8 cellular contexts compared by ENCODE assay signal in genomic region chr6:14144678-14145113, GRCh38. TPM values are rescaled to one million over a fixed set of nuclear protein-coding genes. Genes with fewer than 3 reads are reported as not detected.
A peak's percentile ranks its signal among the peaks of the same experiment; 100 is the strongest.
DNase-seq lines count a peak whose midpoint lies in the region; ATAC-seq, FAIRE-seq and TF ChIP-seq lines count a peak whose summit lies in the region.

No MANE protein-coding gene starts in this region.

- DNase-seq in BJ (ENCODE audit: low read depth) (no peak), GM19239 (ENCODE audit: insufficient read length, low spot score) (peak; percentile 78), HTR-8/SVneo (ENCODE audit: insufficient read length, low spot score) (peak; percentile 88), epithelial cell of proximal tubule (ENCODE audit: low read depth) (no peak)
- DNase-seq in activated CD8-positive, alpha-beta memory T cell treated with anti-CD3 and anti-CD28 coated beads, Interleukin-2, amount 50 U/mL, for 4 hours: peak; percentile 78
- DNase-seq in naive thymus-derived CD4-positive, alpha-beta T cell: peak; percentile 45 to 76 (median 62)
- DNase-seq in stimulated activated naive CD4-positive, alpha-beta T cell (lab: John Stamatoyannopoulos, UW): peak; percentile 18 to 69 (median 56)

- no peak overlapping the region for H3K4me3 Mint-ChIP-seq in naive thymus-derived CD4-positive, alpha-beta T cell

- CTCF ChIA-PET in BJ (lab: Yijun Ruan, JAX): interaction anchor here (0.6 to 3.5 kb wide), 10 partner anchors 10 to 1478 kb away, joined by 3 to 16 read pairs (median 6); no protein-coding TSS in a partner anchor
- CTCF ChIA-PET in naive thymus-derived CD4-positive, alpha-beta T cell (lab: Charles Lee): interaction anchor here (0.8 to 1.4 kb wide), 6 partner anchors 15 to 1470 kb away, joined by 3 to 6 read pairs (median 4); partner anchors contain the start of gene CD83

- H3K9me2 ChIP-seq in OCI-LY1 (ENCODE audit: low read depth, low read length): no peaks in the 10 kb centered on the region

- no peaks in the 10 kb centered on the region for H4K20me1 ChIP-seq in OCI-LY1 (ENCODE audit: insufficient read depth, low read length)

- no peak overlapping the region for H3K9ac ChIP-seq in OCI-LY1 (ENCODE audit: low read length)

- no peak overlapping the region for H3K4me2 ChIP-seq in OCI-LY1 (ENCODE audit: low read length)

- H3K79me2 ChIP-seq in OCI-LY1 (ENCODE audit: insufficient read depth, low read length): no peaks in the 10 kb centered on the region

- H3K9me3 ChIP-seq in OCI-LY1 (ENCODE audit: low read length): no peaks in the 10 kb centered on the region
- no peaks in the 10 kb centered on the region for H3K9me3 ChIP-seq in naive thymus-derived CD4-positive, alpha-beta T cell (ENCODE audit: control insufficient read depth in 2 of 3, low read length in 3 of 3)

- peak; percentile 91 for ATAC-seq in naive thymus-derived CD4-positive, alpha-beta T cell

- H3K36me3 ChIP-seq in BJ (ENCODE audit: control insufficient read depth, insufficient read depth, low read length) (no peaks in the 10 kb centered on the region), OCI-LY1 (ENCODE audit: insufficient read depth, low read length) (no peaks in the 10 kb centered on the region)
- no peaks in the 10 kb centered on the region for H3K36me3 ChIP-seq in naive thymus-derived CD4-positive, alpha-beta T cell (ENCODE audit: control insufficient read depth in 2 of 3, insufficient read depth in 3 of 3, low read length in 3 of 3)

- intact Hi-C loops in naive thymus-derived CD4-positive, alpha-beta T cell (cut with micrococcal nuclease): loop anchor here (1.0 to 5.0 kb wide), 10 partner anchors 15 to 349 kb away; no protein-coding TSS in a partner anchor

- no peak overlapping the region for H3K27ac ChIP-seq in OCI-LY1 (ENCODE audit: low read depth, low read length, poor library complexity, severe bottlenecking)
- no peak overlapping the region for H3K27ac ChIP-seq in naive thymus-derived CD4-positive, alpha-beta T cell (ENCODE audit: low read depth, low read length)

- H3K27ac Mint-ChIP-seq in naive thymus-derived CD4-positive, alpha-beta T cell: no peak overlapping the region

- no peak overlapping the region for H2AFZ ChIP-seq in OCI-LY1 (ENCODE audit: low read length)

- no peaks in the 10 kb centered on the region for H3K9me3 Mint-ChIP-seq in naive thymus-derived CD4-positive, alpha-beta T cell

- FAIRE-seq in GM19239 (lab: Jason Lieb, UNC) (peak; percentile 67), HTR-8/SVneo (lab: Jason Lieb, UNC) (peak; percentile 85)

- H3K4me3 ChIP-seq in BJ (ENCODE audit: low read depth, low read length): no peak overlapping the region
- no peak overlapping the region for H3K4me3 ChIP-seq in OCI-LY1 (ENCODE audit: low read depth, low read length, poor library complexity, severe bottlenecking)
- no peak overlapping the region for H3K4me3 ChIP-seq in epithelial cell of proximal tubule (ENCODE audit: low read depth, low read length)
- H3K4me3 ChIP-seq in naive thymus-derived CD4-positive, alpha-beta T cell (ENCODE audit: low read length): no peak overlapping the region

- no peaks in the 10 kb centered on the region for H3F3A ChIP-seq in OCI-LY1 (ENCODE audit: insufficient read depth, low read length)

- peak; percentile 94 for TF ChIP-seq CTCF in BJ (IDR thresholded peaks at IDR 0.05; ENCODE audit: insufficient read depth, low read depth, low read length)
- TF ChIP-seq CTCF in OCI-LY1 (IDR thresholded peaks at IDR 0.05; ENCODE audit: low read length): peak; percentile 92
- peak; percentile 96 for TF ChIP-seq CTCF in epithelial cell of proximal tubule (conservative IDR thresholded peaks at IDR 0.05; ENCODE audit: low read depth, low read length)

- H3K36me3 Mint-ChIP-seq in naive thymus-derived CD4-positive, alpha-beta T cell: peaks cover 0 to under 1% (median 0%) of the 10 kb centered on the region in 5 donors

- no peaks in the 10 kb centered on the region for H3K27me3 Mint-ChIP-seq in naive thymus-derived CD4-positive, alpha-beta T cell

- POLR2A ChIA-PET in BJ (lab: Charles Lee): no interaction called here
- POLR2A ChIA-PET in naive thymus-derived CD4-positive, alpha-beta T cell (lab: Charles Lee): interaction anchor here (1.1 kb wide), 1 partner anchor 14 kb away, joined by 3 read pairs; no protein-coding TSS in a partner anchor

- H3K27me3 ChIP-seq in BJ (ENCODE audit: control insufficient read depth, insufficient read depth, low read length) (no peaks in the 10 kb centered on the region), OCI-LY1 (ENCODE audit: insufficient read depth, low read length) (no peaks in the 10 kb centered on the region)
- H3K27me3 ChIP-seq in naive thymus-derived CD4-positive, alpha-beta T cell (ENCODE audit: control insufficient read depth in 2 of 2, insufficient read depth in 2 of 2, low read length in 2 of 2): no peaks in the 10 kb centered on the region

- H3K4me1 ChIP-seq in OCI-LY1 (ENCODE audit: insufficient read depth, low read length, severe bottlenecking): no peaks in the 10 kb centered on the region
- H3K4me1 ChIP-seq in naive thymus-derived CD4-positive, alpha-beta T cell (ENCODE audit: control insufficient read depth in 2 of 2, insufficient read depth in 2 of 2, low read length in 2 of 2): no peaks in the 10 kb centered on the region

- H3K4me1 Mint-ChIP-seq in naive thymus-derived CD4-positive, alpha-beta T cell: peaks cover 0 to 12% (median 2%) of the 10 kb centered on the region in 7 donors

RNA-seq across cellular contexts. Expression of gene CD83, which starts 27.1 kb away (rescaled TPM):
- polyA plus RNA-seq in BJ (2011; rRNA removed): 0.85 and 1.2 TPM in 2 replicates
- polyA minus RNA-seq in BJ (2011; rRNA and poly(A)+ RNA removed): 0.09 and 0.31 TPM in 2 replicates
- total RNA-seq in epithelial cell of proximal tubule: 3.7 and 7.1 TPM in 2 replicates
- total RNA-seq in naive thymus-derived CD4-positive, alpha-beta T cell: 100 to 1,000 TPM in 1 of 5 experiments, 10 to 100 TPM in 2, 1 to 10 TPM in 2; 5.0 to 113 (median 18.3) TPM
- 1 to 10 TPM; 1.9 to 2.0 TPM for polyA plus RNA-seq in naive thymus-derived CD4-positive, alpha-beta T cell

Comparison
In these comparisons a context has a peak if more than half of its experiments do, and no peak if none do; other contexts are left out.
1. DNase-seq: peak in GM19239 (single experiment), HTR-8/SVneo (single experiment), activated CD8-positive, alpha-beta memory T cell treated with anti-CD3 and anti-CD28 coated beads, Interleukin-2, amount 50 U/mL, for 4 hours (single experiment), naive thymus-derived CD4-positive, alpha-beta T cell (9 of 9) and stimulated activated naive CD4-positive, alpha-beta T cell (6 of 6); none in BJ (single experiment) and epithelial cell of proximal tubule (single experiment).
2. Peak in every context shown above with its lines, with median percentiles within 50 percentile points of each other: CTCF ChIP-seq.